Comparison of ENCODE assay signal across 11 cellular contexts in genomic region chr16:12901204-12901596, GRCh38. TPM values are rescaled to one million over a fixed set of nuclear protein-coding genes. Genes with fewer than 3 reads are reported as not detected.
DNase-seq lines count a peak whose midpoint lies in the region; ATAC-seq and TF ChIP-seq lines count a peak whose summit lies in the region.
"Had no signal": no experiment of that assay in that cellular context is flagged by ENCODE, and none has a peak within 500 bp of the region (broad histone marks: within the 10 kb centered on the region; RNA-seq: fewer than 3 reads in every experiment).

No MANE protein-coding gene starts in this region.

- no peak overlapping the region for H3K27ac ChIP-seq in stomach

- H3K36me3 ChIP-seq in stomach = no peaks in the 10 kb centered on the region

- DNase-seq in NCI-H2227 (lab: John Stamatoyannopoulos, UW; ENCODE audit: unreplicated experiment) = peak; percentile 27
- no peak for DNase-seq in NCI-H2227 treated with DMSO at 0.1 percent for 48 hours (lab: John Stamatoyannopoulos, UW)
- DNase-seq in RPMI8226 = peak; percentile 58
- no peak for DNase-seq in stomach
- DNase-seq in NCI-H187 (lab: John Stamatoyannopoulos, UW) = no peak
- no peak for DNase-seq in activated CD4-positive, alpha-beta T cell treated with anti-CD3 and anti-CD28 coated beads for 48 hours
- DNase-seq: activated CD4-positive, CD25-positive, alpha-beta regulatory T cell; amniotic stem cell; NK-92 treated with Interleukin-12 subunit alpha and Interleukin-12 subunit beta, amount 100 ng/mL, for 24 hours had no signal

- TF ChIP-seq POLR2A in stomach (IDR thresholded peaks at IDR 0.05) = no peak

- TF ChIP-seq EP300 in stomach (IDR thresholded peaks at IDR 0.05) = no peak

- no peak for ATAC-seq in HG03280 (IDR thresholded peaks at IDR 0.05; ENCODE audit: unreplicated experiment)

- peaks cover 0 to 39% (median 16%) of the 10 kb centered on the region in 4 donors for H3K4me1 ChIP-seq in stomach

- peaks cover 5 to 88% (median 57%) of the 10 kb centered on the region in 3 donors for H3K27me3 ChIP-seq in stomach

- H3K4me3 ChIP-seq in iPS-18c (ENCODE audit: insufficient read depth, low read depth, low read length) = peak overlapping the region; percentile 73
- H3K4me3 ChIP-seq in stomach = peak overlapping the region in 3 of 4 donors; percentile 32 to 38 (median 38)

- intact Hi-C loops in stomach (cut with DNase I; ENCODE audit: low total_unique reads) = no loop called here

- H3K9me3 ChIP-seq in iPS-18c (ENCODE audit: control insufficient read depth, insufficient read depth, low read length) (no peaks in the 10 kb centered on the region), stomach (no peaks in the 10 kb centered on the region)

- no peak for TF ChIP-seq CTCF in stomach (IDR thresholded peaks at IDR 0.05)

- 2 to 3% (median 3%) methylated on average over 22 to 33 of the region's 34 CpGs for WGBS in stomach, 5 donors

RNA-seq across cellular contexts. Expression of gene SHISA9, which starts 0.2 kb away (rescaled TPM):
- total RNA-seq in stomach = 1 to 10 TPM in 1 of 5 donors, under 1 TPM in 1, not detected in 3; 0.45 to 1.3 TPM
- polyA plus RNA-seq in stomach = under 1 TPM in 2 of 3 donors, not detected in 1; 0.15 to 0.31 TPM

Comparison
In these comparisons a context has a peak if more than half of its experiments do, and no peak if none do; other contexts are left out.
1. DNase-seq: peak in NCI-H2227 (single experiment) and RPMI8226 (single experiment); none in NCI-H2227 treated with DMSO at 0.1 percent for 48 hours (single experiment), stomach (single experiment), NCI-H187 (0 of 2) and activated CD4-positive, alpha-beta T cell treated with anti-CD3 and anti-CD28 coated beads for 48 hours (single experiment).